9 cellular contexts compared by ENCODE assay signal in the genomic region with DNA sequence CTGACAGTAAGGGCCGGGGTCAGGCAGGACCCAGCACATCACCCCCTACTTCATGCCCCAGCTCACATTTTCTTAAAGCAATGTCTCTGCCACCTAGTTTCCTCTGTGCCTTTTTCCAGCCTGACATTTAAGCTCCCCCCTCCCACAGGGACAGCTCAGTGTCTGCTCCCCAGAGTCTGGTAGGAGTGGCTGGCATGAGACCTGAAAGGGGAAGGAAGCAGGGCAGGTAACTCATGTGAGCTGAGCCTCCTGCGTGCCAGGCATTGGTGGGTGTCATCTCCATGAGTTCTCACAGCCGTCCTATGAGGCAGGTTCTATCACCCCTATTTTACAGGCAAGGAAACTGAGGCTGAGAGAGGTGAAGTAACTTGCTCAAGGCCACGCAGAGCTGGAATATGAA. TPM values are rescaled to one million over a fixed set of nuclear protein-coding genes. Genes with fewer than 3 reads are reported as not detected.
A peak's percentile ranks its signal among the peaks of the same experiment; 100 is the strongest.
DNase-seq lines count a peak whose midpoint lies in the region; FAIRE-seq and TF ChIP-seq lines count a peak whose summit lies in the region.
"Had no signal": no experiment of that assay in that cellular context is flagged by ENCODE, and none has a peak within 500 bp of the region (broad histone marks: within the 10 kb centered on the region; RNA-seq: fewer than 3 reads in every experiment).

No MANE protein-coding gene starts in this region.

- H3K9me3 ChIP-seq in tibial artery: no peaks in the 10 kb centered on the region

- peak overlapping the region; percentile 80 to 94 for H3K4me3 ChIP-seq in tibial artery

- FAIRE-seq in GM19239 (lab: Jason Lieb, UNC): no peak

- H3K4me1 Mint-ChIP-seq in activated naive CD4-positive, alpha-beta T cell treated with anti-CD3 and anti-CD28 coated beads, Interleukin-2, amount 10 ng/mL, durations not matched to agents 7 days and 5 days: peaks cover 42% of the 10 kb centered on the region
- peaks cover 45% of the 10 kb centered on the region for H3K4me1 Mint-ChIP-seq in activated naive CD8-positive, alpha-beta T cell treated with anti-CD3 and anti-CD28 coated beads for 36 hours
- peaks cover 27% of the 10 kb centered on the region for H3K4me1 Mint-ChIP-seq in mesothelial cell of epicardium

- TF ChIP-seq CTCF in mesothelial cell of epicardium (IDR thresholded peaks at IDR 0.05; ENCODE audit: unreplicated experiment) (no peak), tibial artery (IDR thresholded peaks at IDR 0.05) (no peak)

- no peaks in the 10 kb centered on the region for H3K27me3 ChIP-seq in tibial artery

- peaks cover 31% of the 10 kb centered on the region for H3K36me3 Mint-ChIP-seq in activated naive CD4-positive, alpha-beta T cell treated with anti-CD3 and anti-CD28 coated beads, Interleukin-2, amount 10 ng/mL, durations not matched to agents 7 days and 5 days
- peaks cover 16% of the 10 kb centered on the region for H3K36me3 Mint-ChIP-seq in activated naive CD8-positive, alpha-beta T cell treated with anti-CD3 and anti-CD28 coated beads for 36 hours
- peaks cover 10% of the 10 kb centered on the region for H3K36me3 Mint-ChIP-seq in mesothelial cell of epicardium

- H3K4me3 Mint-ChIP-seq in activated naive CD4-positive, alpha-beta T cell treated with anti-CD3 and anti-CD28 coated beads, Interleukin-2, amount 10 ng/mL, durations not matched to agents 7 days and 5 days: peak overlapping the region; percentile 92
- peak overlapping the region; percentile 91 for H3K4me3 Mint-ChIP-seq in activated naive CD8-positive, alpha-beta T cell treated with anti-CD3 and anti-CD28 coated beads for 36 hours
- H3K4me3 Mint-ChIP-seq in mesothelial cell of epicardium: peak overlapping the region; percentile 85

- peaks cover 5% of the 10 kb centered on the region for H3K27me3 Mint-ChIP-seq in activated naive CD4-positive, alpha-beta T cell treated with anti-CD3 and anti-CD28 coated beads, Interleukin-2, amount 10 ng/mL, durations not matched to agents 7 days and 5 days
- no peaks in the 10 kb centered on the region for H3K27me3 Mint-ChIP-seq in activated naive CD8-positive, alpha-beta T cell treated with anti-CD3 and anti-CD28 coated beads for 36 hours
- no peaks in the 10 kb centered on the region for H3K27me3 Mint-ChIP-seq in mesothelial cell of epicardium (ENCODE audit: low read depth)

- CTCF ChIA-PET in activated naive CD4-positive, alpha-beta T cell treated with anti-CD3 and anti-CD28 coated beads, Interleukin-2, amount 10 ng/mL, durations not matched to agents 7 days and 5 days (lab: Charles Lee): interaction anchor here (1.0 to 14.8 kb wide), 4 partner anchors 15 to 32 kb away, joined by 4 to 267 read pairs (median 32); a partner anchor contains a TSS

- peaks cover 0 to 58% (median 38%) of the 10 kb centered on the region in 4 donors for H3K4me1 ChIP-seq in tibial artery

- H3K9me3 Mint-ChIP-seq in activated naive CD4-positive, alpha-beta T cell treated with anti-CD3 and anti-CD28 coated beads, Interleukin-2, amount 10 ng/mL, durations not matched to agents 7 days and 5 days: no peaks in the 10 kb centered on the region
- no peaks in the 10 kb centered on the region for H3K9me3 Mint-ChIP-seq in activated naive CD8-positive, alpha-beta T cell treated with anti-CD3 and anti-CD28 coated beads for 36 hours
- H3K9me3 Mint-ChIP-seq in mesothelial cell of epicardium: no peaks in the 10 kb centered on the region

- intact Hi-C loops in tibial artery (cut with DNase I; ENCODE audit: low total_unique reads): no loop called here

- no peak overlapping the region for H3K27ac Mint-ChIP-seq in activated naive CD4-positive, alpha-beta T cell treated with anti-CD3 and anti-CD28 coated beads, Interleukin-2, amount 10 ng/mL, durations not matched to agents 7 days and 5 days
- peak overlapping the region; percentile 57 for H3K27ac Mint-ChIP-seq in activated naive CD8-positive, alpha-beta T cell treated with anti-CD3 and anti-CD28 coated beads for 36 hours
- H3K27ac Mint-ChIP-seq in mesothelial cell of epicardium: no peak overlapping the region

- DNase-seq in activated naive CD4-positive, alpha-beta T cell treated with anti-CD3 and anti-CD28 coated beads, Interleukin-2, amount 10 ng/mL, durations not matched to agents 7 days and 5 days: no peak
- no peak for DNase-seq in activated naive CD4-positive, alpha-beta T cell treated with anti-CD3 and anti-CD28 coated beads, Interleukin-2, amount 50 U/mL, for 16 hours
- DNase-seq in activated naive CD8-positive, alpha-beta T cell treated with anti-CD3 and anti-CD28 coated beads for 36 hours: no peak
- DNase-seq in mesothelial cell of epicardium (ENCODE audit: low spot score in 2 of 2, unreplicated experiment in 2 of 2) (no peak), tibial artery (no peak), NCI-H1694 (lab: John Stamatoyannopoulos, UW) (no peak), foreskin melanocyte (no peak), GM19239 (ENCODE audit: insufficient read length, low spot score) (no peak)
- DNase-seq: NCI-H2081 treated with DMSO at 0.1 percent for 48 hours had no signal

- H3K36me3 ChIP-seq in tibial artery: peaks cover 40 to 53% (median 53%) of the 10 kb centered on the region in 3 donors

- H3K27ac ChIP-seq in tibial artery: peak overlapping the region; percentile 98 to 99

RNA-seq across cellular contexts. Expression of a gene that starts 1.5 kb away (rescaled TPM):
- 10 to 100 TPM; 43.8 to 47.5 TPM for total RNA-seq in activated naive CD8-positive, alpha-beta T cell treated with anti-CD3 and anti-CD28 coated beads for 36 hours
- 39.7 to 47.8 TPM (median 43.4 TPM) in 3 replicates for total RNA-seq in mesothelial cell of epicardium

RNA-seq across cellular contexts. Expression of a gene that starts 27.0 kb away (rescaled TPM):
- 100 to 1,000 TPM; 208 to 212 TPM for total RNA-seq in activated naive CD8-positive, alpha-beta T cell treated with anti-CD3 and anti-CD28 coated beads for 36 hours
- 0.47 to 1.1 TPM (median 0.63 TPM) in 3 replicates for total RNA-seq in mesothelial cell of epicardium

RNA-seq across cellular contexts. Expression of a gene that starts 27.6 kb away (rescaled TPM):
- total RNA-seq in activated naive CD8-positive, alpha-beta T cell treated with anti-CD3 and anti-CD28 coated beads for 36 hours: not detected
- not detected in 3 replicates for total RNA-seq in mesothelial cell of epicardium

RNA-seq across cellular contexts. Expression of a gene that starts 28.5 kb away (rescaled TPM):
- total RNA-seq in activated naive CD8-positive, alpha-beta T cell treated with anti-CD3 and anti-CD28 coated beads for 36 hours: 1 to 10 TPM; 1.7 to 2.5 TPM
- 0.33 to 0.50 TPM (median 0.38 TPM) in 3 replicates for total RNA-seq in mesothelial cell of epicardium

RNA-seq across cellular contexts. Expression of a gene that starts 35.4 kb away (rescaled TPM):
- 10 to 100 TPM; 27.8 to 30.7 TPM for total RNA-seq in activated naive CD8-positive, alpha-beta T cell treated with anti-CD3 and anti-CD28 coated beads for 36 hours
- 28.0 to 31.2 TPM (median 29.0 TPM) in 3 replicates for total RNA-seq in mesothelial cell of epicardium

Comparison
In these comparisons a context has a peak if more than half of its experiments do, and no peak if none do; other contexts are left out.
1. RNA of a gene that starts 27.0 kb away (total RNA-seq): 208 to 212 TPM in activated naive CD8-positive, alpha-beta T cell treated with anti-CD3 and anti-CD28 coated beads for 36 hours; 0.47 to 1.1 TPM in mesothelial cell of epicardium; every median in the first group is over 100 times any median in the second.
2. Peak in every context shown above with its lines, with median percentiles within 50 percentile points of each other: H3K4me3 Mint-ChIP-seq.